15 cellular contexts compared by ENCODE assay signal in the genomic region with DNA sequence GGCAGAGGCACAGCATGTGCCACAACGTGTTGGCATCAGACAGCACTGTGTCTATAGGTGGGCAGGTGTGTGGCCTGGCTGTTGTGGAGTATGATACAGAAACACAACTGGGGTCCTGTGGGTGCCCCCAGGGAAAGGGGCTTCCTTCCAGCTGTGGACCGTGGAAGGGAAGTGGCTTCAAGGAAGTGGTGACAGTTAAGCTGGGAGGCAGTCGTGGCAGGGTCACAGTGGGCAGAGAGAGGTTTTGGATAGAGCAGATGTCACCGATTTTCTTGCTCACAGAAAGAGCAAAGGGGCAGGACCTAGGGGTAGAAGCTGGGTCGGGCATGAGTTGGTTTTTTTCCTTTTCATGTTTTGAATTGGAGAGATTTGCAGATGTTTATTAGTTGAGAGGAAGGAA. TPM values are rescaled to one million over a fixed set of nuclear protein-coding genes. Genes with fewer than 3 reads are reported as not detected.
DNase-seq lines count a peak whose midpoint lies in the region; ATAC-seq and TF ChIP-seq lines count a peak whose summit lies in the region.
"Had no signal": no experiment of that assay in that cellular context is flagged by ENCODE, and none has a peak within 500 bp of the region (broad histone marks: within the 10 kb centered on the region; RNA-seq: fewer than 3 reads in every experiment).

No MANE protein-coding gene starts in this region.

- peaks cover 16% of the 10 kb centered on the region for H3K36me3 Mint-ChIP-seq in stimulated activated naive CD8-positive, alpha-beta T cell treated with anti-CD3 and anti-CD28 coated beads, Interleukin-15, Interleukin-2, amounts not matched to agents 100 ng/mL and 50 ng/mL, for 24 hours (ENCODE audit: low read depth)
- H3K36me3 Mint-ChIP-seq in T-cell, result peaks cover 3% of the 10 kb centered on the region
- H3K36me3 Mint-ChIP-seq: memory B cell had no signal

- peaks cover 0 to 26% (median 10%) of the 10 kb centered on the region in 3 donors for H3K4me1 ChIP-seq in gastroesophageal sphincter

- H3K9me3 Mint-ChIP-seq in stimulated activated naive CD8-positive, alpha-beta T cell treated with anti-CD3 and anti-CD28 coated beads, Interleukin-15, Interleukin-2, amounts not matched to agents 100 ng/mL and 50 ng/mL, for 24 hours, result no peaks in the 10 kb centered on the region
- no peaks in the 10 kb centered on the region for H3K9me3 Mint-ChIP-seq in T-cell
- H3K9me3 Mint-ChIP-seq: memory B cell had no signal

- H3K27me3 ChIP-seq in gastroesophageal sphincter, result no peaks in the 10 kb centered on the region
- H3K27me3 ChIP-seq: ovary, suprapubic skin had no signal

- H3K4me1 Mint-ChIP-seq in stimulated activated naive CD8-positive, alpha-beta T cell treated with anti-CD3 and anti-CD28 coated beads, Interleukin-15, Interleukin-2, amounts not matched to agents 100 ng/mL and 50 ng/mL, for 24 hours (ENCODE audit: low read depth), result peaks cover 16% of the 10 kb centered on the region
- peaks cover 25 to 36% (median 30%) of the 10 kb centered on the region in 3 donors for H3K4me1 Mint-ChIP-seq in T-cell

- ATAC-seq in stimulated activated naive CD8-positive, alpha-beta T cell treated with anti-CD3 and anti-CD28 coated beads, Interleukin-15, Interleukin-2, amounts not matched to agents 100 U/mL and 50 U/mL, for 24 hours, result no peak
- ATAC-seq in T-cell (replicated peaks in 1 of 4) (no peak), gastroesophageal sphincter (no peak), HG03565 (IDR thresholded peaks at IDR 0.05; ENCODE audit: unreplicated experiment) (no peak)

- no peaks in the 10 kb centered on the region for H3K27me3 Mint-ChIP-seq in stimulated activated naive CD8-positive, alpha-beta T cell treated with anti-CD3 and anti-CD28 coated beads, Interleukin-15, Interleukin-2, amounts not matched to agents 100 ng/mL and 50 ng/mL, for 24 hours
- no peaks in the 10 kb centered on the region for H3K27me3 Mint-ChIP-seq in T-cell
- H3K27me3 Mint-ChIP-seq: memory B cell had no signal

- WGBS in gastroesophageal sphincter (ENCODE audit: low coverage in 1 of 2), 2 donors, result 45 to 65% methylated on average over 4 of the region's 5 CpGs

- no peak for TF ChIP-seq EP300 in gastroesophageal sphincter (IDR thresholded peaks at IDR 0.05)

- peak overlapping the region in 3 of 4 donors; percentile 41 to 46 (median 41) for H3K27ac ChIP-seq in gastroesophageal sphincter
- H3K27ac ChIP-seq: ovary, suprapubic skin had no signal

- no peaks in the 10 kb centered on the region for H3K9me3 ChIP-seq in gastroesophageal sphincter
- H3K9me3 ChIP-seq: ovary, suprapubic skin had no signal

- H3K36me3 ChIP-seq in gastroesophageal sphincter, result peaks cover 0 to 59% of the 10 kb centered on the region in 2 donors
- H3K36me3 ChIP-seq: ovary had no signal

- no peak overlapping the region for H3K4me3 ChIP-seq in gastroesophageal sphincter
- H3K4me3 ChIP-seq: ovary, suprapubic skin had no signal

- no peak for TF ChIP-seq CTCF in gastroesophageal sphincter (IDR thresholded peaks at IDR 0.05)

- TF ChIP-seq POLR2A in gastroesophageal sphincter (IDR thresholded peaks at IDR 0.05), result no peak

- CTCF ChIA-PET in T-cell (lab: Charles Lee), result interaction anchor here in 1 of 2 donors (0.6 kb wide), 1 partner anchor 244 kb away, joined by 4 read pairs; no protein-coding TSS in a partner anchor

- POLR2A ChIA-PET in T-cell (lab: Charles Lee), result no interaction called here

- H3K27ac Mint-ChIP-seq in stimulated activated naive CD8-positive, alpha-beta T cell treated with anti-CD3 and anti-CD28 coated beads, Interleukin-15, Interleukin-2, amounts not matched to agents 100 ng/mL and 50 ng/mL, for 24 hours, result peak overlapping the region; percentile 7
- peak overlapping the region; percentile 3 to 13 for H3K27ac Mint-ChIP-seq in T-cell
- H3K27ac Mint-ChIP-seq: memory B cell had no signal

- no peak for DNase-seq in stimulated activated naive CD8-positive, alpha-beta T cell treated with anti-CD3 and anti-CD28 coated beads, Interleukin-15, Interleukin-2, amounts not matched to agents 100 U/mL and 50 U/mL, for 24 hours
- DNase-seq in T-cell, result no peak
- DNase-seq in NCI-H1092 (lab: John Stamatoyannopoulos, UW), result no peak
- no peak for DNase-seq in NCI-H2029 (lab: John Stamatoyannopoulos, UW)
- DNase-seq: activated CD4-positive, alpha-beta T cell treated with anti-CD3 and anti-CD28 coated beads for 4 hours; activated gamma-delta T cell treated with Interleukin-2 at 50 U/mL for 16 hours; EL; foreskin melanocyte; NCI-H774; ovary had no signal

- no peak overlapping the region for H3K4me3 Mint-ChIP-seq in stimulated activated naive CD8-positive, alpha-beta T cell treated with anti-CD3 and anti-CD28 coated beads, Interleukin-15, Interleukin-2, amounts not matched to agents 100 ng/mL and 50 ng/mL, for 24 hours
- no peak overlapping the region for H3K4me3 Mint-ChIP-seq in T-cell
- H3K4me3 Mint-ChIP-seq: memory B cell had no signal

RNA-seq across cellular contexts. Expression of a gene that starts 11.2 kb away (rescaled TPM):
- total RNA-seq in T-cell (10 to 100 TPM in 3 of 5 donors, 1 to 10 TPM in 2; 6.6 to 22.3 (median 20.8) TPM), gastroesophageal sphincter (10 to 100 TPM; 23.7 to 51.5 (median 40.0) TPM)

RNA-seq across cellular contexts. Expression of a gene that starts 14.3 kb away (rescaled TPM):
- total RNA-seq in T-cell (10 to 100 TPM; 11.5 to 22.0 (median 18.1) TPM), gastroesophageal sphincter (10 to 100 TPM in 3 of 4 donors, 1 to 10 TPM in 1; 10.0 to 23.5 (median 11.9) TPM)

RNA-seq across cellular contexts. Expression of a gene that starts 19.9 kb away (rescaled TPM):
- 10 to 100 TPM; 34.6 to 43.6 (median 38.2) TPM for total RNA-seq in T-cell
- 10 to 100 TPM in 2 of 4 donors, 1 to 10 TPM in 2; 5.5 to 12.9 (median 10.1) TPM for total RNA-seq in gastroesophageal sphincter

RNA-seq across cellular contexts. Expression of a gene that starts 41.3 kb away (rescaled TPM):
- total RNA-seq in T-cell, result under 1 TPM in 3 of 5 donors, not detected in 2; 0.38 to 0.47 (median 0.39) TPM
- 10 to 100 TPM in 1 of 4 donors, 1 to 10 TPM in 3; 5.1 to 14.6 (median 6.2) TPM for total RNA-seq in gastroesophageal sphincter

RNA-seq across cellular contexts. Expression of a gene that starts 43.8 kb away (rescaled TPM):
- total RNA-seq in T-cell (10 to 100 TPM; 21.0 to 31.9 (median 26.9) TPM), gastroesophageal sphincter (10 to 100 TPM; 39.2 to 48.7 (median 42.0) TPM)
